In genomic region chr11:115464269-115464668, GRCh38 we compare ENCODE assay signal across 31 cellular contexts. TPM values are rescaled to one million over a fixed set of nuclear protein-coding genes. Genes with fewer than 3 reads are reported as not detected.
A peak's percentile ranks its signal among the peaks of the same experiment; 100 is the strongest.
DNase-seq lines count a peak whose midpoint lies in the region; ATAC-seq, FAIRE-seq and TF ChIP-seq lines count a peak whose summit lies in the region.
"Had no signal": no experiment of that assay in that cellular context is flagged by ENCODE, and none has a peak within 500 bp of the region (broad histone marks: within the 10 kb centered on the region; RNA-seq: fewer than 3 reads in every experiment).

No MANE protein-coding gene starts in this region.

- ATAC-seq in GM21723 (IDR thresholded peaks at IDR 0.05; ENCODE audit: unreplicated experiment): no peak
- no peak for ATAC-seq in HG03097 (IDR thresholded peaks at IDR 0.05; ENCODE audit: low FRiP score, unreplicated experiment)
- ATAC-seq: activated T-cell treated with anti-CD3 and anti-CD28 coated beads, Interleukin-2, amount 50 U/mL, for 72 hours; CD8-positive, alpha-beta T cell; HCT116; left lobe of liver; Panc1; WTC11 had no signal

- no peak overlapping the region for H3K4me3 ChIP-seq in brain microvascular endothelial cell (ENCODE audit: low read depth, low read length)
- H3K4me3 ChIP-seq: breast epithelium, prostate gland, sigmoid colon had no signal

- FAIRE-seq in D721Med (lab: Jason Lieb, UNC): peak; percentile 87
- FAIRE-seq: colon, urothelium cell line had no signal

- H3K27me3 Mint-ChIP-seq in chondrocyte (ENCODE audit: low read depth): no peaks in the 10 kb centered on the region

- peak overlapping the region; percentile 49 for H3K27ac Mint-ChIP-seq in chondrocyte (ENCODE audit: unreplicated experiment)
- H3K27ac Mint-ChIP-seq: activated T-cell treated with anti-CD3 and anti-CD28 coated beads, Interleukin-2, amount 50 U/mL, for 72 hours; CD8-positive, alpha-beta T cell; naive B cell; WTC11 had no signal

- peaks cover 16% of the 10 kb centered on the region for H3K4me1 Mint-ChIP-seq in chondrocyte (ENCODE audit: low read depth)
- H3K4me1 Mint-ChIP-seq: naive B cell had no signal

- in situ Hi-C loops in brain microvascular endothelial cell (cut with HindIII; ENCODE audit: low pct_ligation_motif_present, low sequenced_read_pairs): no loop called here

- H3K4me3 Mint-ChIP-seq in chondrocyte (ENCODE audit: unreplicated experiment): no peak overlapping the region
- H3K4me3 Mint-ChIP-seq: activated T-cell treated with anti-CD3 and anti-CD28 coated beads, Interleukin-2, amount 50 U/mL, for 72 hours; CD8-positive, alpha-beta T cell; naive B cell; WTC11 had no signal

- H3K36me3 Mint-ChIP-seq in chondrocyte (ENCODE audit: low read depth): no peaks in the 10 kb centered on the region
- H3K36me3 Mint-ChIP-seq: CD8-positive, alpha-beta T cell; naive B cell; WTC11 had no signal

- no peak overlapping the region for H3K27ac ChIP-seq in brain microvascular endothelial cell
- H3K27ac ChIP-seq: breast epithelium, prostate gland, sigmoid colon had no signal

- H3K36me3 ChIP-seq in brain microvascular endothelial cell (replicated peaks): no peaks in the 10 kb centered on the region
- H3K36me3 ChIP-seq: breast epithelium, prostate gland, sigmoid colon had no signal

- TF ChIP-seq CTCF in D721Med (IDR thresholded peaks at IDR 0.05; ENCODE audit: insufficient read depth, missing control alignments) (no peak), chondrocyte (IDR thresholded peaks at IDR 0.05) (no peak), brain microvascular endothelial cell (IDR thresholded peaks at IDR 0.05; ENCODE audit: low read depth, low read length, missing control alignments) (no peak)

- no peaks in the 10 kb centered on the region for H3K9me3 Mint-ChIP-seq in chondrocyte (ENCODE audit: low read depth)
- H3K9me3 Mint-ChIP-seq: activated T-cell treated with anti-CD3 and anti-CD28 coated beads, Interleukin-2, amount 50 U/mL, for 72 hours; CD8-positive, alpha-beta T cell; naive B cell; WTC11 had no signal

- no peaks in the 10 kb centered on the region for H3K27me3 ChIP-seq in brain microvascular endothelial cell (replicated peaks)
- H3K27me3 ChIP-seq: breast epithelium, sigmoid colon had no signal

- DNase-seq in D721Med (ENCODE audit: insufficient read length, low spot score) (no peak), M059J (ENCODE audit: low read depth) (peak; percentile 63), chondrocyte (ENCODE audit: low spot score) (no peak), non-pigmented ciliary epithelial cell (ENCODE audit: low read depth) (peak; percentile 45), brain microvascular endothelial cell (no peak)
- DNase-seq: activated CD4-positive, alpha-beta T cell treated with anti-CD3 and anti-CD28 coated beads, Interleukin-2, amount 50 U/mL, for 1 hour; activated naive CD4-positive, alpha-beta T cell; activated T-cell treated with anti-CD3 and anti-CD28 coated beads, Interleukin-2, amount 50 U/mL, for 72 hours; AML-193; CD8-positive, alpha-beta T cell; effector CD8-positive, alpha-beta T cell; GDM1; Karpas-422; naive B cell; NCI-H1694; NCI-H2171; NCI-H524; nucleus accumbens; SIG-M5; sigmoid colon; stimulated activated naive CD4-positive, alpha-beta T cell had no signal

RNA-seq across cellular contexts. Expression of gene CADM1, which starts 39.9 kb away (rescaled TPM):
- 65.0 and 71.9 TPM in 2 replicates for total RNA-seq in M059J (2014; rRNA removed; shearing (Covaris generic))
- 14.6 to 30.0 TPM (median 29.0 TPM) in 3 replicates for total RNA-seq in chondrocyte

Comparison
In these comparisons a context has a peak if more than half of its experiments do, and no peak if none do; other contexts are left out.
1. DNase-seq: peak in M059J (single experiment) and non-pigmented ciliary epithelial cell (single experiment); none in D721Med (single experiment), chondrocyte (single experiment) and brain microvascular endothelial cell (single experiment).